In genomic region chr2:46500801-46501200, GRCh38 we compare ENCODE assay signal across 15 cellular contexts. TPM values are rescaled to one million over a fixed set of nuclear protein-coding genes. Genes with fewer than 3 reads are reported as not detected.
A peak's percentile ranks its signal among the peaks of the same experiment; 100 is the strongest.
DNase-seq lines count a peak whose midpoint lies in the region; ATAC-seq, FAIRE-seq and TF ChIP-seq lines count a peak whose summit lies in the region.
"Had no signal": no experiment of that assay in that cellular context is flagged by ENCODE, and none has a peak within 500 bp of the region (broad histone marks: within the 10 kb centered on the region; RNA-seq: fewer than 3 reads in every experiment).

No MANE protein-coding gene starts in this region.

- H3K27me3 ChIP-seq in WERI-Rb-1 (ENCODE audit: insufficient read depth, low read depth, severe bottlenecking), result no peaks in the 10 kb centered on the region
- H3K27me3 ChIP-seq: MG63 had no signal

- H3K36me3 ChIP-seq in WERI-Rb-1, result no peaks in the 10 kb centered on the region
- H3K36me3 ChIP-seq: MG63, transverse colon had no signal

- H3K4me3 ChIP-seq in WERI-Rb-1 (ENCODE audit: low read depth, low read length), result peak overlapping the region; percentile 86

- no peak overlapping the region for H3K27ac Mint-ChIP-seq in activated naive CD8-positive, alpha-beta T cell
- H3K27ac Mint-ChIP-seq in activated naive CD8-positive, alpha-beta T cell treated with anti-CD3 and anti-CD28 coated beads, Interleukin-2, amount 50 U/mL, for 24 hours, result no peak overlapping the region
- no peak overlapping the region for H3K27ac Mint-ChIP-seq in stimulated activated memory B cell treated with anti-CD40 and anti-IgM and Interleukin-4, amounts not matched to agents 10 μg/mL and 1 μg/mL and 100 μg/mL, for 72 hours
- no peak overlapping the region for H3K27ac Mint-ChIP-seq in activated CD4-positive, alpha-beta T cell treated with anti-CD3 and anti-CD28 coated beads, Interleukin-2, amount 10 ng/mL, durations not matched to agents 7 days and 5 days

- TF ChIP-seq CTCF in WERI-Rb-1 (IDR thresholded peaks at IDR 0.05; ENCODE audit: low read depth, low read length), result no peak

- ATAC-seq in activated naive CD8-positive, alpha-beta T cell treated with anti-CD3 and anti-CD28 coated beads, Interleukin-2, amount 50 U/mL, for 24 hours, result no peak
- no peak for ATAC-seq in stimulated activated memory B cell treated with anti-CD40 and anti-IgM and Interleukin-4, amounts not matched to agents 10 μg/mL and 1 μg/mL and 100 μg/mL, for 72 hours
- no peak for ATAC-seq in GM19324 (IDR thresholded peaks at IDR 0.05; ENCODE audit: low FRiP score, unreplicated experiment)

- peaks cover 12% of the 10 kb centered on the region for H3K4me1 Mint-ChIP-seq in activated naive CD8-positive, alpha-beta T cell (ENCODE audit: low read depth)
- peaks cover 14% of the 10 kb centered on the region for H3K4me1 Mint-ChIP-seq in activated naive CD8-positive, alpha-beta T cell treated with anti-CD3 and anti-CD28 coated beads, Interleukin-2, amount 50 U/mL, for 24 hours
- peaks cover 11% of the 10 kb centered on the region for H3K4me1 Mint-ChIP-seq in stimulated activated memory B cell treated with anti-CD40 and anti-IgM and Interleukin-4, amounts not matched to agents 10 μg/mL and 1 μg/mL and 100 μg/mL, for 72 hours
- H3K4me1 Mint-ChIP-seq in activated CD4-positive, alpha-beta T cell treated with anti-CD3 and anti-CD28 coated beads, Interleukin-2, amount 10 ng/mL, durations not matched to agents 7 days and 5 days, result peaks cover 12% of the 10 kb centered on the region

- H3K27me3 Mint-ChIP-seq in activated naive CD8-positive, alpha-beta T cell, result no peaks in the 10 kb centered on the region
- peaks cover 4% of the 10 kb centered on the region for H3K27me3 Mint-ChIP-seq in activated naive CD8-positive, alpha-beta T cell treated with anti-CD3 and anti-CD28 coated beads, Interleukin-2, amount 50 U/mL, for 24 hours
- no peaks in the 10 kb centered on the region for H3K27me3 Mint-ChIP-seq in stimulated activated memory B cell treated with anti-CD40 and anti-IgM and Interleukin-4, amounts not matched to agents 10 μg/mL and 1 μg/mL and 100 μg/mL, for 72 hours
- peaks cover 18% of the 10 kb centered on the region for H3K27me3 Mint-ChIP-seq in activated CD4-positive, alpha-beta T cell treated with anti-CD3 and anti-CD28 coated beads, Interleukin-2, amount 10 ng/mL, durations not matched to agents 7 days and 5 days

- CTCF ChIA-PET in activated CD4-positive, alpha-beta T cell treated with anti-CD3 and anti-CD28 coated beads, Interleukin-2, amount 10 ng/mL, durations not matched to agents 7 days and 5 days (lab: Charles Lee), result interaction anchor here (0.6 kb wide), 1 partner anchor 112 kb away, joined by 4 read pairs; no protein-coding TSS in a partner anchor

- peak overlapping the region; percentile 51; the same call in 1 of the 2 replicates for H3K27ac ChIP-seq in WERI-Rb-1

- FAIRE-seq in islet of Langerhans (lab: Jason Lieb, UNC), result peak; percentile 13

- H3K9me3 Mint-ChIP-seq in activated naive CD8-positive, alpha-beta T cell (ENCODE audit: low read depth), result no peaks in the 10 kb centered on the region
- no peaks in the 10 kb centered on the region for H3K9me3 Mint-ChIP-seq in activated naive CD8-positive, alpha-beta T cell treated with anti-CD3 and anti-CD28 coated beads, Interleukin-2, amount 50 U/mL, for 24 hours
- H3K9me3 Mint-ChIP-seq in stimulated activated memory B cell treated with anti-CD40 and anti-IgM and Interleukin-4, amounts not matched to agents 10 μg/mL and 1 μg/mL and 100 μg/mL, for 72 hours, result no peaks in the 10 kb centered on the region
- no peaks in the 10 kb centered on the region for H3K9me3 Mint-ChIP-seq in activated CD4-positive, alpha-beta T cell treated with anti-CD3 and anti-CD28 coated beads, Interleukin-2, amount 10 ng/mL, durations not matched to agents 7 days and 5 days
- H3K9me3 Mint-ChIP-seq: T-helper 1 cell treated with Interleukin-12 subunit alpha and Interleukin-12 subunit beta and Interleukin-4 antibody, amounts not matched to agents 30 μg/mL and 1 μg/mL, for 36 hours had no signal

- POLR2A ChIA-PET in activated CD4-positive, alpha-beta T cell treated with anti-CD3 and anti-CD28 coated beads, Interleukin-2, amount 10 ng/mL, durations not matched to agents 7 days and 5 days (lab: Charles Lee), result no interaction called here

- no peak for DNase-seq in activated naive CD8-positive, alpha-beta T cell treated with anti-CD3 and anti-CD28 coated beads, Interleukin-2, amount 50 U/mL, for 24 hours
- no peak for DNase-seq in WERI-Rb-1
- no peak for DNase-seq in T-helper 1 cell
- DNase-seq in activated CD4-positive, alpha-beta T cell treated with anti-CD3 and anti-CD28 coated beads, Interleukin-2, amount 10 ng/mL, durations not matched to agents 7 days and 5 days, result no peak

- H3K9me3 ChIP-seq in WERI-Rb-1 (ENCODE audit: severe bottlenecking), result no peaks in the 10 kb centered on the region
- H3K9me3 ChIP-seq: MG63, mucosa of descending colon, transverse colon had no signal

- no peaks in the 10 kb centered on the region for H3K36me3 Mint-ChIP-seq in activated naive CD8-positive, alpha-beta T cell
- no peaks in the 10 kb centered on the region for H3K36me3 Mint-ChIP-seq in activated naive CD8-positive, alpha-beta T cell treated with anti-CD3 and anti-CD28 coated beads, Interleukin-2, amount 50 U/mL, for 24 hours (ENCODE audit: low read depth)
- H3K36me3 Mint-ChIP-seq in stimulated activated memory B cell treated with anti-CD40 and anti-IgM and Interleukin-4, amounts not matched to agents 10 μg/mL and 1 μg/mL and 100 μg/mL, for 72 hours, result no peaks in the 10 kb centered on the region
- no peaks in the 10 kb centered on the region for H3K36me3 Mint-ChIP-seq in activated CD4-positive, alpha-beta T cell treated with anti-CD3 and anti-CD28 coated beads, Interleukin-2, amount 10 ng/mL, durations not matched to agents 7 days and 5 days (ENCODE audit: low read depth)

- peak overlapping the region; percentile 93 for H3K4me3 Mint-ChIP-seq in activated naive CD8-positive, alpha-beta T cell
- no peak overlapping the region for H3K4me3 Mint-ChIP-seq in activated naive CD8-positive, alpha-beta T cell treated with anti-CD3 and anti-CD28 coated beads, Interleukin-2, amount 50 U/mL, for 24 hours
- H3K4me3 Mint-ChIP-seq in stimulated activated memory B cell treated with anti-CD40 and anti-IgM and Interleukin-4, amounts not matched to agents 10 μg/mL and 1 μg/mL and 100 μg/mL, for 72 hours, result peak overlapping the region; percentile 49
- H3K4me3 Mint-ChIP-seq in activated CD4-positive, alpha-beta T cell treated with anti-CD3 and anti-CD28 coated beads, Interleukin-2, amount 10 ng/mL, durations not matched to agents 7 days and 5 days, result no peak overlapping the region

RNA-seq across cellular contexts. Expression of gene TMEM247, which starts 21.4 kb away (rescaled TPM):
- not detected for total RNA-seq in activated CD4-positive, alpha-beta T cell treated with anti-CD3 and anti-CD28 coated beads, Interleukin-2, amount 10 ng/mL, durations not matched to agents 7 days and 5 days
- total RNA-seq: epithelial cell of proximal tubule, HT-29, mucosa of descending colon, RPMI7951, transverse colon had no signal

RNA-seq across cellular contexts. Expression of gene RHOQ, which starts 41.5 kb away (rescaled TPM):
- 1 to 10 TPM; 6.0 to 8.3 TPM for total RNA-seq in activated CD4-positive, alpha-beta T cell treated with anti-CD3 and anti-CD28 coated beads, Interleukin-2, amount 10 ng/mL, durations not matched to agents 7 days and 5 days

RNA-seq across cellular contexts. Expression of gene ATP6V1E2, which starts 41.6 kb away (rescaled TPM):
- total RNA-seq in activated CD4-positive, alpha-beta T cell treated with anti-CD3 and anti-CD28 coated beads, Interleukin-2, amount 10 ng/mL, durations not matched to agents 7 days and 5 days, result 10 to 100 TPM in 1 of 2 experiments, 1 to 10 TPM in 1; 9.7 to 10.8 TPM

Comparison
In these comparisons a context has a peak if more than half of its experiments do, and no peak if none do; other contexts are left out.
1. H3K4me3 Mint-ChIP-seq: peak in activated naive CD8-positive, alpha-beta T cell (single experiment) and stimulated activated memory B cell treated with anti-CD40 and anti-IgM and Interleukin-4, amounts not matched to agents 10 μg/mL and 1 μg/mL and 100 μg/mL, for 72 hours (single experiment); none in activated naive CD8-positive, alpha-beta T cell treated with anti-CD3 and anti-CD28 coated beads, Interleukin-2, amount 50 U/mL, for 24 hours (single experiment) and activated CD4-positive, alpha-beta T cell treated with anti-CD3 and anti-CD28 coated beads, Interleukin-2, amount 10 ng/mL, durations not matched to agents 7 days and 5 days (single experiment).